ENCODE assay signal across 10 cellular contexts in the genomic region with DNA sequence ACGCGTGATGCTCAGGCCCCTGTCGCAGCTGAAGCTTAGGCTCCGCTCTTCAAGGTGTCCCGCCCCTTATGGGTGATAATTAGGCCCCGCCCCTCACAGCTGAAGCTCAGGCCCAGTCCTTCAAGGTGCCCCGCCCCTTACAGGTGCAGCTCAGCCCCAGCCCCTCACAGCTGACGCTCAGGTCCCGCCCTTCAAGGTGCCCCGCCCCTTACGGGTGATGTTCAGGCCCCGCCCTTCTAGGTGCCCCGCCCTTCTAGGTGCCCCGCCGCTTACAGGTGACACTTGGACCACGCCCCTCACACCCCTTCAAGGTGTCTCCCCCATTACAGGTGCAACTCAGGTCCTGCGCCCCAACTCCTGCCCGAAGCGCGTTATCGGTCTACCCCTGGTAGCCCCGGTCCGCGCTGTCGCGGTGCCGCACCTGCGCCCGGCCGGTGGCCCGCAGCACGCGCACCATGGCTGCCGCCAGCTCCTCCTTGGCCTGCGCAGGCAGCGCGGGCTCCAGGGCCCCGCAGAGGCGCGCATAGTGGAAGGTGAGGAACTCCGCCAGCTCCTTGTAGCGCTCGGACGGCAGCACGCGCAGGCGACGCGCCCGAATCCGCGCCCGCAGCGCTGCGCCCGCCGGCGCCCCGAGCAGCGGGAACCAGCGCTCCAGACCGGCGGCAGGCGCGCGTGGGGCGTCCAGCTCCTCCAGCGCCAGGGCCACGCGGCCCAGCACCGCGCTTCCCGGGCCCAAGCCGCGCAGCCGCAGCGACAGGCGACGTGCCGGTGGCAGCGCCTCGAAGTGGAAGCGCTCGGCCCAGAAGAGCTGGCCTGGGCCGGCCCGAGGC. TPM values are rescaled to one million over a fixed set of nuclear protein-coding genes. Genes with fewer than 3 reads are reported as not detected.
DNase-seq lines count a peak whose midpoint lies in the region; ATAC-seq and TF ChIP-seq lines count a peak whose summit lies in the region.
"Had no signal": no experiment of that assay in that cellular context is flagged by ENCODE, and none has a peak within 500 bp of the region (broad histone marks: within the 10 kb centered on the region; RNA-seq: fewer than 3 reads in every experiment).

No MANE protein-coding gene starts in this region.

- no peak overlapping the region for H3K4me3 ChIP-seq in hepatocyte
- H3K4me3 ChIP-seq: ovary had no signal

- no peak for TF ChIP-seq CTCF in hepatocyte (IDR thresholded peaks at IDR 0.05; ENCODE audit: poor library complexity)

- H3K27ac Mint-ChIP-seq in activated CD4-positive, alpha-beta T cell treated with anti-CD3 and anti-CD28 coated beads for 36 hours: no peak overlapping the region
- no peak overlapping the region for H3K27ac Mint-ChIP-seq in stimulated activated memory B cell treated with anti-CD40 and anti-IgM and Interleukin-4, amounts not matched to agents 10 μg/mL and 1 μg/mL and 100 μg/mL, for 72 hours

- 4% methylated on average over 56 of the region's 86 CpGs for WGBS in hepatocyte (ENCODE audit: low lambda C conversion rate, missing lambda C conversion rate)

- H3K4me1 ChIP-seq in hepatocyte (ENCODE audit: insufficient read depth): peaks cover 3% of the 10 kb centered on the region

- intact Hi-C loops in activated CD4-positive, alpha-beta T cell treated with anti-CD3 and anti-CD28 coated beads for 36 hours (cut with DNase I, micrococcal nuclease): no loop called here

- H3K4me3 Mint-ChIP-seq in activated CD4-positive, alpha-beta T cell treated with anti-CD3 and anti-CD28 coated beads for 36 hours: no peak overlapping the region
- H3K4me3 Mint-ChIP-seq in stimulated activated memory B cell treated with anti-CD40 and anti-IgM and Interleukin-4, amounts not matched to agents 10 μg/mL and 1 μg/mL and 100 μg/mL, for 72 hours: no peak overlapping the region

- peaks cover 64% of the 10 kb centered on the region for H3K27me3 ChIP-seq in hepatocyte
- H3K27me3 ChIP-seq: ovary had no signal

- no peaks in the 10 kb centered on the region for H3K36me3 ChIP-seq in hepatocyte (replicated peaks; ENCODE audit: insufficient read depth, low read depth)
- H3K36me3 ChIP-seq: ovary had no signal

- H3K27me3 Mint-ChIP-seq in activated CD4-positive, alpha-beta T cell treated with anti-CD3 and anti-CD28 coated beads for 36 hours: no peaks in the 10 kb centered on the region
- no peaks in the 10 kb centered on the region for H3K27me3 Mint-ChIP-seq in stimulated activated memory B cell treated with anti-CD40 and anti-IgM and Interleukin-4, amounts not matched to agents 10 μg/mL and 1 μg/mL and 100 μg/mL, for 72 hours

- no peaks in the 10 kb centered on the region for H3K9me2 ChIP-seq in hepatocyte (replicated peaks; ENCODE audit: insufficient read depth)

- CTCF ChIA-PET in activated CD4-positive, alpha-beta T cell treated with anti-CD3 and anti-CD28 coated beads for 36 hours (lab: Charles Lee): interaction anchor here (1.1 kb wide), 1 partner anchor 99 kb away, joined by 5 read pairs; no protein-coding TSS in a partner anchor

- H3K9me3 ChIP-seq in hepatocyte (ENCODE audit: low read depth): no peaks in the 10 kb centered on the region
- H3K9me3 ChIP-seq: ovary had no signal

- H3K9me3 Mint-ChIP-seq in activated CD4-positive, alpha-beta T cell treated with anti-CD3 and anti-CD28 coated beads for 36 hours (ENCODE audit: low read depth): no peaks in the 10 kb centered on the region
- H3K9me3 Mint-ChIP-seq in stimulated activated memory B cell treated with anti-CD40 and anti-IgM and Interleukin-4, amounts not matched to agents 10 μg/mL and 1 μg/mL and 100 μg/mL, for 72 hours: no peaks in the 10 kb centered on the region

- no peaks in the 10 kb centered on the region for H4K20me1 ChIP-seq in hepatocyte (ENCODE audit: insufficient read depth, poor library complexity, severe bottlenecking)

- peak; percentile 48 for ATAC-seq in activated CD4-positive, alpha-beta T cell treated with anti-CD3 and anti-CD28 coated beads for 36 hours
- ATAC-seq in stimulated activated memory B cell treated with anti-CD40 and anti-IgM and Interleukin-4, amounts not matched to agents 10 μg/mL and 1 μg/mL and 100 μg/mL, for 72 hours: peak; percentile 40
- no peak for ATAC-seq in GM19452 (IDR thresholded peaks at IDR 0.05; ENCODE audit: unreplicated experiment)

- H2AFZ ChIP-seq in hepatocyte: no peak overlapping the region

- peak; percentile 56 for DNase-seq in activated CD4-positive, alpha-beta T cell treated with anti-CD3 and anti-CD28 coated beads for 36 hours
- DNase-seq in activated CD4-positive, alpha-beta T cell treated with anti-CD3 and anti-CD28 coated beads for 1 hour: no peak
- DNase-seq in NCI-H69 (lab: John Stamatoyannopoulos, UW) (peak; percentile 84), hepatocyte (ENCODE audit: low spot score) (peak; percentile 43), germinal center (ENCODE audit: low spot score) (no peak)
- no peak for DNase-seq in activated CD4-positive, CD25-positive, alpha-beta regulatory T cell treated with anti-CD3 and anti-CD28 coated beads, Interleukin-2, amount 50 U/mL, for 72 hours
- DNase-seq: activated CD8-positive, alpha-beta memory T cell treated with anti-CD3 and anti-CD28 coated beads for 24 hours had no signal

- peaks cover 12% of the 10 kb centered on the region for H3K4me1 Mint-ChIP-seq in activated CD4-positive, alpha-beta T cell treated with anti-CD3 and anti-CD28 coated beads for 36 hours
- peaks cover 17% of the 10 kb centered on the region for H3K4me1 Mint-ChIP-seq in stimulated activated memory B cell treated with anti-CD40 and anti-IgM and Interleukin-4, amounts not matched to agents 10 μg/mL and 1 μg/mL and 100 μg/mL, for 72 hours

- no peak overlapping the region for H3K27ac ChIP-seq in hepatocyte
- H3K27ac ChIP-seq: ovary had no signal

- peak overlapping the region; percentile 72 for H3K4me2 ChIP-seq in hepatocyte

- H3K36me3 Mint-ChIP-seq in activated CD4-positive, alpha-beta T cell treated with anti-CD3 and anti-CD28 coated beads for 36 hours (ENCODE audit: low read depth): peaks cover 68% of the 10 kb centered on the region
- H3K36me3 Mint-ChIP-seq in stimulated activated memory B cell treated with anti-CD40 and anti-IgM and Interleukin-4, amounts not matched to agents 10 μg/mL and 1 μg/mL and 100 μg/mL, for 72 hours: peaks cover 60% of the 10 kb centered on the region

- POLR2A ChIA-PET in activated CD4-positive, alpha-beta T cell treated with anti-CD3 and anti-CD28 coated beads for 36 hours (lab: Charles Lee): interaction anchor here (0.7 kb wide), 1 partner anchor 39 kb away, joined by 3 read pairs; a partner anchor contains a TSS

- no peaks in the 10 kb centered on the region for H3K79me2 ChIP-seq in hepatocyte

RNA-seq across cellular contexts. Expression of a gene that starts 7.3 kb away (rescaled TPM):
- total RNA-seq in activated CD4-positive, alpha-beta T cell treated with anti-CD3 and anti-CD28 coated beads for 36 hours: 10 to 100 TPM; 80.7 to 97.7 TPM
- total RNA-seq in hepatocyte: 0.07 TPM in 1 of 2 replicates, not detected in the other
- 0.12 and 0.23 TPM in 2 replicates for polyA plus RNA-seq in hepatocyte

RNA-seq across cellular contexts. Expression of a gene that starts 7.3 kb away (rescaled TPM):
- 10 to 100 TPM; 21.2 to 22.6 TPM for total RNA-seq in activated CD4-positive, alpha-beta T cell treated with anti-CD3 and anti-CD28 coated beads for 36 hours
- total RNA-seq in hepatocyte: 10.6 and 18.6 TPM in 2 replicates
- polyA plus RNA-seq in hepatocyte: 24.5 and 34.9 TPM in 2 replicates

RNA-seq across cellular contexts. Expression of a gene that starts 22.2 kb away (rescaled TPM):
- total RNA-seq in activated CD4-positive, alpha-beta T cell treated with anti-CD3 and anti-CD28 coated beads for 36 hours: under 1 TPM in 1 of 2 experiments, not detected in 1; 0.14 TPM
- 0.16 TPM in 1 of 2 replicates, not detected in the other for total RNA-seq in hepatocyte
- polyA plus RNA-seq in hepatocyte: not detected in 2 replicates
- polyA plus RNA-seq: ovary had no signal

RNA-seq across cellular contexts. Expression of a gene that starts 38.3 kb away (rescaled TPM):
- 10 to 100 TPM; 76.2 to 89.9 TPM for total RNA-seq in activated CD4-positive, alpha-beta T cell treated with anti-CD3 and anti-CD28 coated beads for 36 hours
- total RNA-seq in hepatocyte: 88.7 and 93.8 TPM in 2 replicates
- polyA plus RNA-seq in hepatocyte: 155 and 181 TPM in 2 replicates

RNA-seq across cellular contexts. Expression of a gene that starts 51.2 kb away (rescaled TPM):
- total RNA-seq in activated CD4-positive, alpha-beta T cell treated with anti-CD3 and anti-CD28 coated beads for 36 hours: under 1 TPM; 0.54 to 0.80 TPM
- not detected in 2 replicates for total RNA-seq in hepatocyte
- polyA plus RNA-seq in hepatocyte: not detected in 2 replicates

Comparison
In these comparisons a context has a peak if more than half of its experiments do, and no peak if none do; other contexts are left out.
1. DNase-seq: peak in activated CD4-positive, alpha-beta T cell treated with anti-CD3 and anti-CD28 coated beads for 36 hours (single experiment), NCI-H69 (single experiment) and hepatocyte (single experiment); none in activated CD4-positive, alpha-beta T cell treated with anti-CD3 and anti-CD28 coated beads for 1 hour (single experiment), activated CD4-positive, CD25-positive, alpha-beta regulatory T cell treated with anti-CD3 and anti-CD28 coated beads, Interleukin-2, amount 50 U/mL, for 72 hours (single experiment) and germinal center (single experiment).
2. RNA of a gene that starts 7.3 kb away (total RNA-seq): 80.7 to 97.7 TPM in activated CD4-positive, alpha-beta T cell treated with anti-CD3 and anti-CD28 coated beads for 36 hours; 0.07 TPM in hepatocyte; every median in the first group is over 10 times any median in the second.